8 cellular contexts compared by ENCODE assay signal in genomic region chrX:150361777-150362351, GRCh38. TPM values are rescaled to one million over a fixed set of nuclear protein-coding genes. Genes with fewer than 3 reads are reported as not detected.
DNase-seq lines count a peak whose midpoint lies in the region; ATAC-seq and TF ChIP-seq lines count a peak whose summit lies in the region.

No MANE protein-coding gene starts in this region.

- H3K27ac ChIP-seq in fibroblast of lung (ENCODE audit: insufficient read depth, low read length): peak overlapping the region; percentile 80
- peak overlapping the region in 1 of 2 donors; percentile 75 for H3K27ac ChIP-seq in prostate gland

- H3K9me3 ChIP-seq in fibroblast of lung (ENCODE audit: control insufficient read depth, insufficient read depth, low read depth, low read length) (no peaks in the 10 kb centered on the region), prostate gland (no peaks in the 10 kb centered on the region)

- peaks cover 28% of the 10 kb centered on the region for H3K79me2 ChIP-seq in fibroblast of lung (ENCODE audit: control insufficient read depth, insufficient read depth, low read length)

- peak; percentile 52 for DNase-seq in ELR (ENCODE audit: low read depth)
- DNase-seq in activated CD4-positive, alpha-beta T cell treated with anti-CD3 and anti-CD28 coated beads, Interleukin-2, amount 50 U/mL, for 48 hours: peak; percentile 13 to 32
- peak in 1 of 2 donors; percentile 50 for DNase-seq in fibroblast of lung (ENCODE audit: low read depth in 2 of 2)
- DNase-seq in prostate gland (ENCODE audit: low spot score): no peak
- no peak for DNase-seq in NCI-H2171 treated with DMSO at 0.1 percent for 48 hours (lab: John Stamatoyannopoulos, UW)
- DNase-seq in DMS153 (lab: John Stamatoyannopoulos, UW): no peak
- no peak for DNase-seq in NCI-H446 treated with DMSO at 0.1 percent for 48 hours (lab: John Stamatoyannopoulos, UW)

- H3K4me3 ChIP-seq in fibroblast of lung (replicated peaks in 1 of 4; ENCODE audit: control extremely low read depth in 1 of 4, insufficient read depth in 1 of 4, low read depth in 3 of 4, low read length in 4 of 4) (peak overlapping the region; percentile 63 to 69 (median 66)), prostate gland (peak overlapping the region; percentile 41 to 45)

- H3K27me3 ChIP-seq in fibroblast of lung (ENCODE audit: control insufficient read depth, insufficient read depth, low read length): no peaks in the 10 kb centered on the region
- no peaks in the 10 kb centered on the region for H3K27me3 ChIP-seq in prostate gland (replicated peaks; ENCODE audit: insufficient read depth)

- H3K4me1 ChIP-seq in fibroblast of lung (ENCODE audit: control insufficient read depth, extremely low read depth, insufficient read depth, low read length): peaks cover 2% of the 10 kb centered on the region
- no peaks in the 10 kb centered on the region for H3K4me1 ChIP-seq in prostate gland (replicated peaks)

- no peak for TF ChIP-seq POLR2A in prostate gland (IDR thresholded peaks at IDR 0.05)

- H3K9ac ChIP-seq in fibroblast of lung (ENCODE audit: insufficient read depth, low read length): peak overlapping the region; percentile 78

- TF ChIP-seq CTCF in fibroblast of lung (conservative IDR thresholded peaks at IDR 0.05 in 1 of 2, IDR thresholded peaks at IDR 0.05 in 1 of 2; ENCODE audit: low read depth in 1 of 2, low read length in 2 of 2) (no peak), prostate gland (IDR thresholded peaks at IDR 0.05) (no peak)

- ATAC-seq in GM21423 (IDR thresholded peaks at IDR 0.05; ENCODE audit: unreplicated experiment): no peak

- H3K36me3 ChIP-seq in fibroblast of lung (ENCODE audit: control insufficient read depth, insufficient read depth, low read length) (no peaks in the 10 kb centered on the region), prostate gland (no peaks in the 10 kb centered on the region)

- H4K20me1 ChIP-seq in fibroblast of lung (ENCODE audit: control insufficient read depth, extremely low read depth, insufficient read depth, low read length): no peaks in the 10 kb centered on the region

- no peak overlapping the region for H2AFZ ChIP-seq in fibroblast of lung (ENCODE audit: low read length)

- WGBS in prostate gland: 1% methylated on average over 28 of the region's 37 CpGs

- intact Hi-C loops in prostate gland (cut with DNase I): loop anchor here (5.0 to 10.0 kb wide), 3 partner anchors 150 to 400 kb away; no protein-coding TSS in a partner anchor

- peak overlapping the region; percentile 87 for H3K4me2 ChIP-seq in fibroblast of lung (ENCODE audit: extremely low read depth, insufficient read depth, low read length)

RNA-seq across cellular contexts. Expression of gene MAMLD1, which starts 1.3 kb away (rescaled TPM):
- 0.77 and 3.6 TPM in 2 replicates for total RNA-seq in fibroblast of lung
- polyA plus RNA-seq in fibroblast of lung: 10.1 and 15.5 TPM in 2 replicates
- 18.1 and 33.2 TPM in 2 replicates for polyA plus RNA-seq in fibroblast of lung (2012)
- polyA minus RNA-seq in fibroblast of lung (ENCODE audit: low replicate concordance): 24.2 and 50.4 TPM in 2 replicates
- total RNA-seq in prostate gland: 10 to 100 TPM in 1 of 2 donors, 1 to 10 TPM in 1; 2.2 to 51.7 TPM

Comparison
In these comparisons a context has a peak if more than half of its experiments do, and no peak if none do; other contexts are left out.
1. DNase-seq: peak in ELR (single experiment) and activated CD4-positive, alpha-beta T cell treated with anti-CD3 and anti-CD28 coated beads, Interleukin-2, amount 50 U/mL, for 48 hours (2 of 2); none in prostate gland (single experiment), NCI-H2171 treated with DMSO at 0.1 percent for 48 hours (single experiment), DMS153 (single experiment) and NCI-H446 treated with DMSO at 0.1 percent for 48 hours (single experiment).